ENCODE assay signal across 1 cellular context in the genomic region with DNA sequence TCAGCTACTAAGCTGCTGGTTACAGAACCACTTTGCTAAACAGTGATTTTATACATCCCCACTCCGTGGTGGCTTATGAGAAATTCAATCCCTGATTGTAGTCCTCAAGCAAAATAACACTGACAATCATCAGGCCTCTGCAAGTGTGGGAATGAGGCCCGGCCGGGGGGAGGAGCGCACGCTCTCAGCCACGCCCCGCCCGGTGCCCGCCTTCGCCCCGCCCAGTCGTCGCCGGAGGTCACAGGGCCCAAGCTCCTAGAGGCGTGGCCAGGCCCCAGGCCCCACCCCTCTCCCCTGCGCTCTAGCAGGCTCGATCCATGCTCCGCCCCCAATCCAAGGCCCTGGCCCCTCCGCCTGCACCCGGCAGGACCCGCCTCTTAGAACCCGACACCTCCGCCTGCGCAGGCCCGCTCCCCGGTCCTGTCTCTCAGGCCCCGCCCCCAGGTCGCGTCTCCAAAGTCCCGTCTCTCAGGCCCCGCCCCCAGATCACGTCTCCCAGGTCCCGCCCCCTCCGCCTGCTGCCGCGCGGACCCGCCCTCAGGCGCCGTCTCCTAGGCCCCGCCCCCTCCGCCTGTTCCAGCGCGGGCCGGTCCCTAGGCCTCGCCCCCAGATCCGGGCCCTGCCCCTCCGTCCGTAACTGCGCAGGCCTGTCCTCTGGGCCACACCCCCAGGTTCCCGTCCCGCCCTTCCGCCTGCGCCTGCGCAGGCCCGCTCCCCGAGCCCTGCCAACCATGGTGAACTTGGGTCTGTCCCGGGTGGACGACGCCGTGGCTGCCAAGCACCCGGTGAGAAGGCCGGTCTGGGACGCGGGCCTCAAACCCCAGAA.
TF ChIP-seq lines count a peak whose summit lies in the region.

A gene (plus strand): TSS at position 705 of the 826 bp plus-strand sequence. CDS start 27 bp downstream, at position 732.

TF ChIP-seq in HEK293, 187 proteins besides CTCF, POLR2A, EP300 and RAD21 (continued from another document and continues in another):
- TF ChIP-seq SCRT1 (tag by site-specific recombination; IDR thresholded peaks at IDR 0.05; ENCODE audit: borderline replicate concordance) (no peak), ZNF133 (tag by site-specific recombination; IDR thresholded peaks at IDR 0.05) (no peak), ZNF677 (tag by site-specific recombination; IDR thresholded peaks at IDR 0.05) (no peak), ZNF768 (tag by site-specific recombination; IDR thresholded peaks at IDR 0.05) (no peak), YY2 (tag by site-specific recombination; IDR thresholded peaks at IDR 0.05) (no peak), ZNF624 (tag by site-specific recombination; IDR thresholded peaks at IDR 0.05) (no peak), ZNF433 (tag by site-specific recombination; IDR thresholded peaks at IDR 0.05; ENCODE audit: low read depth) (no peak), MZF1 (tag by site-specific recombination; IDR thresholded peaks at IDR 0.05; ENCODE audit: borderline replicate concordance) (peak; percentile 98), REPIN1 (tag by site-specific recombination; IDR thresholded peaks at IDR 0.05; ENCODE audit: low read depth) (no peak), ZNF223 (tag by site-specific recombination; IDR thresholded peaks at IDR 0.05) (no peak), ZNF654 (tag by site-specific recombination; IDR thresholded peaks at IDR 0.05; ENCODE audit: low read depth) (no peak), HOXC10 (CRISPR knock-in tag; IDR thresholded peaks at IDR 0.05) (no peak), ZNF157 (tag by site-specific recombination; IDR thresholded peaks at IDR 0.05) (no peak), ZNF510 (tag by site-specific recombination; IDR thresholded peaks at IDR 0.05; ENCODE audit: insufficient replicate concordance) (no peak), OVOL3 (tag by site-specific recombination; IDR thresholded peaks at IDR 0.05) (no peak), ZNF777 (tag by site-specific recombination; IDR thresholded peaks at IDR 0.05; ENCODE audit: borderline replicate concordance) (no peak), ZNF571 (tag by site-specific recombination; IDR thresholded peaks at IDR 0.05) (no peak), ZNF324 (tag by site-specific recombination; IDR thresholded peaks at IDR 0.05) (no peak), ZNF2 (tag by site-specific recombination; IDR thresholded peaks at IDR 0.05) (0 out of 2 replicates have a peak, but pooled peaks have one; percentile 25), ZNF76 (tag by site-specific recombination; IDR thresholded peaks at IDR 0.05; ENCODE audit: borderline replicate concordance, low read depth) (no peak), ZNF596 (tag by site-specific recombination; IDR thresholded peaks at IDR 0.05) (no peak), ZNF558 (tag by site-specific recombination; IDR thresholded peaks at IDR 0.05) (no peak), ZNF394 (tag by site-specific recombination; IDR thresholded peaks at IDR 0.05; ENCODE audit: borderline replicate concordance) (no peak), GLI4 (tag by site-specific recombination; IDR thresholded peaks at IDR 0.05) (no peak), KLF9 (tag by site-specific recombination; IDR thresholded peaks at IDR 0.05; ENCODE audit: low read depth) (peak; percentile 94), ZNF23 (tag by site-specific recombination; IDR thresholded peaks at IDR 0.05; ENCODE audit: borderline replicate concordance) (no peak), MEIS1 (CRISPR knock-in tag; IDR thresholded peaks at IDR 0.05; ENCODE audit: borderline replicate concordance) (no peak), ZIC2 (tag by site-specific recombination; IDR thresholded peaks at IDR 0.05) (peak; percentile 50), ZNF416 (tag by site-specific recombination; IDR thresholded peaks at IDR 0.05) (no peak), TCF7L2 (IDR thresholded peaks at IDR 0.05; ENCODE audit: borderline replicate concordance, low read depth, low read length) (no peak), ZNF621 (tag by site-specific recombination; IDR thresholded peaks at IDR 0.05) (no peak)
- TF ChIP-seq, protein P1, sequence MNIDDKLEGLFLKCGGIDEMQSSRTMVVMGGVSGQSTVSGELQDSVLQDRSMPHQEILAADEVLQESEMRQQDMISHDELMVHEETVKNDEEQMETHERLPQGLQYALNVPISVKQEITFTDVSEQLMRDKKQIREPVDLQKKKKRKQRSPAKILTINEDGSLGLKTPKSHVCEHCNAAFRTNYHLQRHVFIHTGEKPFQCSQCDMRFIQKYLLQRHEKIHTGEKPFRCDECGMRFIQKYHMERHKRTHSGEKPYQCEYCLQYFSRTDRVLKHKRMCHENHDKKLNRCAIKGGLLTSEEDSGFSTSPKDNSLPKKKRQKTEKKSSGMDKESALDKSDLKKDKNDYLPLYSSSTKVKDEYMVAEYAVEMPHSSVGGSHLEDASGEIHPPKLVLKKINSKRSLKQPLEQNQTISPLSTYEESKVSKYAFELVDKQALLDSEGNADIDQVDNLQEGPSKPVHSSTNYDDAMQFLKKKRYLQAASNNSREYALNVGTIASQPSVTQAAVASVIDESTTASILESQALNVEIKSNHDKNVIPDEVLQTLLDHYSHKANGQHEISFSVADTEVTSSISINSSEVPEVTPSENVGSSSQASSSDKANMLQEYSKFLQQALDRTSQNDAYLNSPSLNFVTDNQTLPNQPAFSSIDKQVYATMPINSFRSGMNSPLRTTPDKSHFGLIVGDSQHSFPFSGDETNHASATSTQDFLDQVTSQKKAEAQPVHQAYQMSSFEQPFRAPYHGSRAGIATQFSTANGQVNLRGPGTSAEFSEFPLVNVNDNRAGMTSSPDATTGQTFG (tag by site-specific recombination; IDR thresholded peaks at IDR 0.05; ENCODE audit: borderline replicate concordance), result no peak
- TF ChIP-seq, protein P2, sequence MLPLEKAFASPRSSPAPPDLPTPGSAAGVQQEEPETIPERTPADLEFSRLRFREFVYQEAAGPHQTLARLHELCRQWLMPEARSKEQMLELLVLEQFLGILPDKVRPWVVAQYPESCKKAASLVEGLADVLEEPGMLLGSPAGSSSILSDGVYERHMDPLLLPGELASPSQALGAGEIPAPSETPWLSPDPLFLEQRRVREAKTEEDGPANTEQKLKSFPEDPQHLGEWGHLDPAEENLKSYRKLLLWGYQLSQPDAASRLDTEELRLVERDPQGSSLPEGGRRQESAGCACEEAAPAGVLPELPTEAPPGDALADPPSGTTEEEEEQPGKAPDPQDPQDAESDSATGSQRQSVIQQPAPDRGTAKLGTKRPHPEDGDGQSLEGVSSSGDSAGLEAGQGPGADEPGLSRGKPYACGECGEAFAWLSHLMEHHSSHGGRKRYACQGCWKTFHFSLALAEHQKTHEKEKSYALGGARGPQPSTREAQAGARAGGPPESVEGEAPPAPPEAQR (tag by site-specific recombination; IDR thresholded peaks at IDR 0.05), result no peak
- TF ChIP-seq, protein P3, sequence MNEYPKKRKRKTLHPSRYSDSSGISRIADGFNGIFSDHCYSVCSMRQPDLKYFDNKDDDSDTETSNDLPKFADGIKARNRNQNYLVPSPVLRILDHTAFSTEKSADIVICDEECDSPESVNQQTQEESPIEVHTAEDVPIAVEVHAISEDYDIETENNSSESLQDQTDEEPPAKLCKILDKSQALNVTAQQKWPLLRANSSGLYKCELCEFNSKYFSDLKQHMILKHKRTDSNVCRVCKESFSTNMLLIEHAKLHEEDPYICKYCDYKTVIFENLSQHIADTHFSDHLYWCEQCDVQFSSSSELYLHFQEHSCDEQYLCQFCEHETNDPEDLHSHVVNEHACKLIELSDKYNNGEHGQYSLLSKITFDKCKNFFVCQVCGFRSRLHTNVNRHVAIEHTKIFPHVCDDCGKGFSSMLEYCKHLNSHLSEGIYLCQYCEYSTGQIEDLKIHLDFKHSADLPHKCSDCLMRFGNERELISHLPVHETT (tag by site-specific recombination; IDR thresholded peaks at IDR 0.05), result no peak
- TF ChIP-seq, protein P4, sequence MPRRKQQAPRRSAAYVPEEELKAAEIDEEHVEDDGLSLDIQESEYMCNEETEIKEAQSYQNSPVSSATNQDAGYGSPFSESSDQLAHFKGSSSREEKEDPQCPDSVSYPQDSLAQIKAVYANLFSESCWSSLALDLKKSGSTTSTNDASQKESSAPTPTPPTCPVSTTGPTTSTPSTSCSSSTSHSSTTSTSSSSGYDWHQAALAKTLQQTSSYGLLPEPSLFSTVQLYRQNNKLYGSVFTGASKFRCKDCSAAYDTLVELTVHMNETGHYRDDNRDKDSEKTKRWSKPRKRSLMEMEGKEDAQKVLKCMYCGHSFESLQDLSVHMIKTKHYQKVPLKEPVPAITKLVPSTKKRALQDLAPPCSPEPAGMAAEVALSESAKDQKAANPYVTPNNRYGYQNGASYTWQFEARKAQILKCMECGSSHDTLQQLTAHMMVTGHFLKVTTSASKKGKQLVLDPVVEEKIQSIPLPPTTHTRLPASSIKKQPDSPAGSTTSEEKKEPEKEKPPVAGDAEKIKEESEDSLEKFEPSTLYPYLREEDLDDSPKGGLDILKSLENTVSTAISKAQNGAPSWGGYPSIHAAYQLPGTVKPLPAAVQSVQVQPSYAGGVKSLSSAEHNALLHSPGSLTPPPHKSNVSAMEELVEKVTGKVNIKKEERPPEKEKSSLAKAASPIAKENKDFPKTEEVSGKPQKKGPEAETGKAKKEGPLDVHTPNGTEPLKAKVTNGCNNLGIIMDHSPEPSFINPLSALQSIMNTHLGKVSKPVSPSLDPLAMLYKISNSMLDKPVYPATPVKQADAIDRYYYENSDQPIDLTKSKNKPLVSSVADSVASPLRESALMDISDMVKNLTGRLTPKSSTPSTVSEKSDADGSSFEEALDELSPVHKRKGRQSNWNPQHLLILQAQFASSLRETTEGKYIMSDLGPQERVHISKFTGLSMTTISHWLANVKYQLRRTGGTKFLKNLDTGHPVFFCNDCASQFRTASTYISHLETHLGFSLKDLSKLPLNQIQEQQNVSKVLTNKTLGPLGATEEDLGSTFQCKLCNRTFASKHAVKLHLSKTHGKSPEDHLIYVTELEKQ (tag by site-specific recombination; IDR thresholded peaks at IDR 0.05; ENCODE audit: borderline replicate concordance), result no peak; the same call in 1 of the 2 replicates
- TF ChIP-seq, protein P5, sequence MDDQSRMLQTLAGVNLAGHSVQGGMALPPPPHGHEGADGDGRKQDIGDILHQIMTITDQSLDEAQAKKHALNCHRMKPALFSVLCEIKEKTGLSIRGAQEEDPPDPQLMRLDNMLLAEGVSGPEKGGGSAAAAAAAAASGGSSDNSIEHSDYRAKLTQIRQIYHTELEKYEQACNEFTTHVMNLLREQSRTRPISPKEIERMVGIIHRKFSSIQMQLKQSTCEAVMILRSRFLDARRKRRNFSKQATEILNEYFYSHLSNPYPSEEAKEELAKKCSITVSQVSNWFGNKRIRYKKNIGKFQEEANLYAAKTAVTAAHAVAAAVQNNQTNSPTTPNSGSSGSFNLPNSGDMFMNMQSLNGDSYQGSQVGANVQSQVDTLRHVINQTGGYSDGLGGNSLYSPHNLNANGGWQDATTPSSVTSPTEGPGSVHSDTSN (CRISPR knock-in tag; IDR thresholded peaks at IDR 0.05), result no peak
- TF ChIP-seq, protein P6, sequence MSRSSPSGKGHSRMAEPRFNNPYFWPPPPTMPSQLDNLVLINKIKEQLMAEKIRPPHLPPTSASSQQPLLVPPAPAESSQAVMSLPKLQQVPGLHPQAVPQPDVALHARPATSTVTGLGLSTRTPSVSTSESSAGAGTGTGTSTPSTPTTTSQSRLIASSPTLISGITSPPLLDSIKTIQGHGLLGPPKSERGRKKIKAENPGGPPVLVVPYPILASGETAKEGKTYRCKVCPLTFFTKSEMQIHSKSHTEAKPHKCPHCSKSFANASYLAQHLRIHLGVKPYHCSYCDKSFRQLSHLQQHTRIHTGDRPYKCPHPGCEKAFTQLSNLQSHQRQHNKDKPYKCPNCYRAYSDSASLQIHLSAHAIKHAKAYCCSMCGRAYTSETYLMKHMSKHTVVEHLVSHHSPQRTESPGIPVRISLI (tag by site-specific recombination; IDR thresholded peaks at IDR 0.05), result no peak
- TF ChIP-seq, protein P7, sequence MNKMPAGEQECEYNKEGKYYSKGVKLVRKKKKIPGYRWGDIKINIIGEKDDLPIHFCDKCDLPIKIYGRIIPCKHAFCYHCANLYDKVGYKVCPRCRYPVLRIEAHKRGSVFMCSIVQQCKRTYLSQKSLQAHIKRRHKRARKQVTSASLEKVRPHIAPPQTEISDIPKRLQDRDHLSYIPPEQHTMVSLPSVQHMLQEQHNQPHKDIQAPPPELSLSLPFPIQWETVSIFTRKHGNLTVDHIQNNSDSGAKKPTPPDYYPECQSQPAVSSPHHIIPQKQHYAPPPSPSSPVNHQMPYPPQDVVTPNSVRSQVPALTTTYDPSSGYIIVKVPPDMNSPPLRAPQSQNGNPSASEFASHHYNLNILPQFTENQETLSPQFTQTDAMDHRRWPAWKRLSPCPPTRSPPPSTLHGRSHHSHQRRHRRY (tag by site-specific recombination; IDR thresholded peaks at IDR 0.05), result no peak
- TF ChIP-seq, protein P8, sequence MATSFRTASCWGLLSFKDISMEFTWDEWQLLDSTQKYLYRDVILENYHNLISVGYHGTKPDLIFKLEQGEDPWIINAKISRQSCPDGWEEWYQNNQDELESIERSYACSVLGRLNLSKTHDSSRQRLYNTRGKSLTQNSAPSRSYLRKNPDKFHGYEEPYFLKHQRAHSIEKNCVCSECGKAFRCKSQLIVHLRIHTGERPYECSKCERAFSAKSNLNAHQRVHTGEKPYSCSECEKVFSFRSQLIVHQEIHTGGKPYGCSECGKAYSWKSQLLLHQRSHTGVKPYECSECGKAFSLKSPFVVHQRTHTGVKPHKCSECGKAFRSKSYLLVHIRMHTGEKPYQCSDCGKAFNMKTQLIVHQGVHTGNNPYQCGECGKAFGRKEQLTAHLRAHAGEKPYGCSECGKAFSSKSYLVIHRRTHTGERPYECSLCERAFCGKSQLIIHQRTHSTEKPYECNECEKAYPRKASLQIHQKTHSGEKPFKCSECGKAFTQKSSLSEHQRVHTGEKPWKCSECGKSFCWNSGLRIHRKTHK (tag by site-specific recombination; IDR thresholded peaks at IDR 0.05), result no peak
- TF ChIP-seq, protein P9, sequence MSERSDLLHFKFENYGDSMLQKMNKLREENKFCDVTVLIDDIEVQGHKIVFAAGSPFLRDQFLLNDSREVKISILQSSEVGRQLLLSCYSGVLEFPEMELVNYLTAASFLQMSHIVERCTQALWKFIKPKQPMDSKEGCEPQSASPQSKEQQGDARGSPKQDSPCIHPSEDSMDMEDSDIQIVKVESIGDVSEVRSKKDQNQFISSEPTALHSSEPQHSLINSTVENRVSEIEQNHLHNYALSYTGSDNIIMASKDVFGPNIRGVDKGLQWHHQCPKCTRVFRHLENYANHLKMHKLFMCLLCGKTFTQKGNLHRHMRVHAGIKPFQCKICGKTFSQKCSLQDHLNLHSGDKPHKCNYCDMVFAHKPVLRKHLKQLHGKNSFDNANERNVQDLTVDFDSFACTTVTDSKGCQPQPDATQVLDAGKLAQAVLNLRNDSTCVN (tag by site-specific recombination; optimal IDR thresholded peaks at IDR 0.05), result peak; percentile 64
- TF ChIP-seq, protein P10, sequence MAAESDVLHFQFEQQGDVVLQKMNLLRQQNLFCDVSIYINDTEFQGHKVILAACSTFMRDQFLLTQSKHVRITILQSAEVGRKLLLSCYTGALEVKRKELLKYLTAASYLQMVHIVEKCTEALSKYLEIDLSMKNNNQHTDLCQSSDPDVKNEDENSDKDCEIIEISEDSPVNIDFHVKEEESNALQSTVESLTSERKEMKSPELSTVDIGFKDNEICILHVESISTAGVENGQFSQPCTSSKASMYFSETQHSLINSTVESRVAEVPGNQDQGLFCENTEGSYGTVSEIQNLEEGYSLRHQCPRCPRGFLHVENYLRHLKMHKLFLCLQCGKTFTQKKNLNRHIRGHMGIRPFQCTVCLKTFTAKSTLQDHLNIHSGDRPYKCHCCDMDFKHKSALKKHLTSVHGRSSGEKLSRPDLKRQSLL (tag by site-specific recombination; IDR thresholded peaks at IDR 0.05), result no peak
